13 cellular contexts compared by ENCODE assay signal in the genomic region with DNA sequence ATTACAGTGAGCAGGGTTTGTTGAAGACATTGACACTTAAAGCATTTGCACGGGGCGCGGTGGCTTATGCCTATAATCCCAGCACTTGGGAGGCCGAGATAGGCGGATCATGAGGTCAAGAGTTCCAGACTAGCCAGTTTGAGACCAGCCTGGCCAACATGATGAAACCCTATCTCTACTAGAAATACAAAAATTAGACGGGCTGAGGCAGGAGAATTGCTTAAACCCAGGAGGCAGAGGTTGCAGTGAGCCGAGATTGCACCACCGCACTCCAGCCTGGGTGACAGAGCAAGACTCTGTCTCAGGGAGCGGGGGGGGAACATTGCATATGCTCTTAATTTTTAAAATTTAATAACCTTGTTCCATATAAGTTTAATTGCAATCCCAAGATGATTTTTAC. TPM values are rescaled to one million over a fixed set of nuclear protein-coding genes. Genes with fewer than 3 reads are reported as not detected.
A peak's percentile ranks its signal among the peaks of the same experiment; 100 is the strongest.
DNase-seq lines count a peak whose midpoint lies in the region; ATAC-seq and TF ChIP-seq lines count a peak whose summit lies in the region.
"Had no signal": no experiment of that assay in that cellular context is flagged by ENCODE, and none has a peak within 500 bp of the region (broad histone marks: within the 10 kb centered on the region; RNA-seq: fewer than 3 reads in every experiment).

No MANE protein-coding gene starts in this region.

- no peak overlapping the region for H3K9ac ChIP-seq in PC-3 (ENCODE audit: low read length)
- H3K9ac ChIP-seq: KMS-11 had no signal

- H3K4me1 Mint-ChIP-seq in naive thymus-derived CD4-positive, alpha-beta T cell: peaks cover 55 to 99% (median 90%) of the 10 kb centered on the region in 7 donors

- H2AFZ ChIP-seq in PC-3 (ENCODE audit: low read length): no peak overlapping the region

- H3K4me3 Mint-ChIP-seq in naive thymus-derived CD4-positive, alpha-beta T cell: peak overlapping the region in 9 of 10 donors; percentile 29 to 75 (median 70)
- H3K4me3 Mint-ChIP-seq: dendritic cell treated with granulocyte-macrophage colony-stimulating factor and Interleukin-4, amounts not matched to agents 40 ng/mL and 50 ng/mL, for 4 days; natural killer cell treated with Interleukin-12 subunit alpha and Interleukin-12 subunit beta and Interleukin-15 and Interleukin-18, amount 100 ng/mL, for 72 hours had no signal

- CTCF ChIA-PET in naive thymus-derived CD4-positive, alpha-beta T cell (lab: Charles Lee): no interaction called here
- CTCF ChIA-PET in PC-3 (lab: Charles Lee): no interaction called here

- intact Hi-C loops in esophagus squamous epithelium (cut with DNase I): no loop called here
- intact Hi-C loops in naive thymus-derived CD4-positive, alpha-beta T cell (cut with micrococcal nuclease): loop anchor here (1.0 to 5.0 kb wide), 2 partner anchors 10 to 373 kb away; no protein-coding TSS in a partner anchor
- intact Hi-C loops in PC-3 (cut with micrococcal nuclease): no loop called here

- ATAC-seq in naive thymus-derived CD4-positive, alpha-beta T cell: peak; percentile 33
- no peak for ATAC-seq in PC-3
- ATAC-seq in GM19324 (IDR thresholded peaks at IDR 0.05; ENCODE audit: low FRiP score, unreplicated experiment): no peak
- ATAC-seq: natural killer cell treated with Interleukin-12 subunit alpha and Interleukin-12 subunit beta and Interleukin-15 and Interleukin-18, amount 100 ng/mL, for 72 hours had no signal

- DNase-seq in CD1c-positive myeloid dendritic cell (ENCODE audit: extremely low spot score): peak; percentile 35
- DNase-seq in NB4 (ENCODE audit: low read depth): peak; percentile 63
- DNase-seq in esophagus squamous epithelium (lab: John Stamatoyannopoulos, UW): no peak
- DNase-seq in naive thymus-derived CD4-positive, alpha-beta T cell: no peak
- DNase-seq in C1 segment of cervical spinal cord (lab: John Stamatoyannopoulos, UW): no peak
- DNase-seq in DMS79 treated with DMSO at 0.1 percent for 48 hours (lab: John Stamatoyannopoulos, UW): no peak
- no peak for DNase-seq in PC-3
- DNase-seq: DMS 273 treated with DMSO at 0.1 percent for 48 hours had no signal

- H3K27ac Mint-ChIP-seq in naive thymus-derived CD4-positive, alpha-beta T cell: peak overlapping the region in 8 of 9 donors; percentile 7 to 76 (median 44)
- H3K27ac Mint-ChIP-seq: activated T-helper 2 cell treated with anti-CD3 and anti-CD28 coated beads, Interferon-gamma antibody, Interleukin-2, Interleukin-4, amounts not matched to agents 10 μg/mL and 5 μg/mL and 100 μg/mL, durations not matched to agents 14 hours and 24 hours and 36 hours; dendritic cell treated with granulocyte-macrophage colony-stimulating factor and Interleukin-4, amounts not matched to agents 40 ng/mL and 50 ng/mL, for 4 days; natural killer cell treated with Interleukin-12 subunit alpha and Interleukin-12 subunit beta and Interleukin-15 and Interleukin-18, amount 100 ng/mL, for 72 hours had no signal

- TF ChIP-seq CTCF in NB4 (IDR thresholded peaks at IDR 0.05; ENCODE audit: low read depth, low read length) (no peak), esophagus squamous epithelium (IDR thresholded peaks at IDR 0.05) (no peak), PC-3 (conservative IDR thresholded peaks at IDR 0.05; ENCODE audit: low read depth, low read length) (no peak)

- peaks cover 20 to 90% (median 36%) of the 10 kb centered on the region in 3 donors for H3K4me1 ChIP-seq in esophagus squamous epithelium
- peaks cover 21 to 32% of the 10 kb centered on the region in 2 donors for H3K4me1 ChIP-seq in naive thymus-derived CD4-positive, alpha-beta T cell (ENCODE audit: control insufficient read depth in 2 of 2, insufficient read depth in 2 of 2, low read length in 2 of 2)
- peaks cover 22% of the 10 kb centered on the region for H3K4me1 ChIP-seq in PC-3 (ENCODE audit: insufficient read depth, low read length)

- H3K9me2 ChIP-seq in PC-3 (replicated peaks; ENCODE audit: low read length): no peaks in the 10 kb centered on the region

- no peaks in the 10 kb centered on the region for H3K27me3 Mint-ChIP-seq in naive thymus-derived CD4-positive, alpha-beta T cell
- H3K27me3 Mint-ChIP-seq: dendritic cell treated with granulocyte-macrophage colony-stimulating factor and Interleukin-4, amounts not matched to agents 40 ng/mL and 50 ng/mL, for 4 days; natural killer cell treated with Interleukin-12 subunit alpha and Interleukin-12 subunit beta and Interleukin-15 and Interleukin-18, amount 100 ng/mL, for 72 hours had no signal

- peaks cover 0 to 15% (median 0%) of the 10 kb centered on the region in 5 donors for H3K36me3 Mint-ChIP-seq in naive thymus-derived CD4-positive, alpha-beta T cell
- H3K36me3 Mint-ChIP-seq: natural killer cell treated with Interleukin-12 subunit alpha and Interleukin-12 subunit beta and Interleukin-15 and Interleukin-18, amount 100 ng/mL, for 72 hours had no signal

- peaks cover 0 to 6% (median 0%) of the 10 kb centered on the region in 3 donors for H3K36me3 ChIP-seq in esophagus squamous epithelium
- H3K36me3 ChIP-seq in naive thymus-derived CD4-positive, alpha-beta T cell (ENCODE audit: control insufficient read depth in 2 of 3, insufficient read depth in 3 of 3, low read length in 3 of 3): no peaks in the 10 kb centered on the region
- H3K36me3 ChIP-seq in PC-3 (ENCODE audit: low read depth, low read length): 0 out of 2 replicates have a peak, but pooled peaks cover 5% of the 10 kb centered on the region

- no peaks in the 10 kb centered on the region for H3K9me3 Mint-ChIP-seq in naive thymus-derived CD4-positive, alpha-beta T cell
- H3K9me3 Mint-ChIP-seq: activated T-helper 2 cell treated with anti-CD3 and anti-CD28 coated beads, Interferon-gamma antibody, Interleukin-2, Interleukin-4, amounts not matched to agents 10 μg/mL and 5 μg/mL and 100 μg/mL, durations not matched to agents 14 hours and 24 hours and 36 hours; dendritic cell treated with granulocyte-macrophage colony-stimulating factor and Interleukin-4, amounts not matched to agents 40 ng/mL and 50 ng/mL, for 4 days; natural killer cell treated with Interleukin-12 subunit alpha and Interleukin-12 subunit beta and Interleukin-15 and Interleukin-18, amount 100 ng/mL, for 72 hours had no signal

- no peak overlapping the region for H3K4me2 ChIP-seq in PC-3 (ENCODE audit: low read length)
- H3K4me2 ChIP-seq: KMS-11 had no signal

- H4K20me1 ChIP-seq in PC-3 (ENCODE audit: low read length): peaks cover 56% of the 10 kb centered on the region

- H3K9me3 ChIP-seq in esophagus squamous epithelium: no peaks in the 10 kb centered on the region
- H3K9me3 ChIP-seq in naive thymus-derived CD4-positive, alpha-beta T cell (ENCODE audit: control insufficient read depth in 2 of 3, low read length in 3 of 3): no peaks in the 10 kb centered on the region
- no peaks in the 10 kb centered on the region for H3K9me3 ChIP-seq in PC-3 (ENCODE audit: low read length)

- peak overlapping the region in 3 of 4 donors; percentile 14 to 49 (median 19) for H3K27ac ChIP-seq in esophagus squamous epithelium
- peak overlapping the region; percentile 12 for H3K27ac ChIP-seq in naive thymus-derived CD4-positive, alpha-beta T cell (ENCODE audit: low read depth, low read length)
- no peak overlapping the region for H3K27ac ChIP-seq in PC-3 (ENCODE audit: low read length)
- H3K27ac ChIP-seq: KMS-11 had no signal

- H3K79me2 ChIP-seq in PC-3 (ENCODE audit: low read length): peaks cover 100% of the 10 kb centered on the region

- BruUV-seq in PC-3 (replicated peaks; lab: Mats Ljungman, UMichigan): no TSS peak

- 51 to 63% methylated on average over 9 of the region's 9 CpGs for WGBS in esophagus squamous epithelium, 2 donors

- no peaks in the 10 kb centered on the region for H3K27me3 ChIP-seq in esophagus squamous epithelium
- H3K27me3 ChIP-seq in naive thymus-derived CD4-positive, alpha-beta T cell (ENCODE audit: control insufficient read depth in 2 of 2, insufficient read depth in 2 of 2, low read length in 2 of 2): no peaks in the 10 kb centered on the region
- no peaks in the 10 kb centered on the region for H3K27me3 ChIP-seq in PC-3 (ENCODE audit: low read length)

- POLR2A ChIA-PET in naive thymus-derived CD4-positive, alpha-beta T cell (lab: Charles Lee): interaction anchor here (2.4 kb wide), 1 partner anchor 11 kb away, joined by 23 read pairs; the partner anchor contains the start of gene STT3B
- POLR2A ChIA-PET in PC-3 (lab: Charles Lee; ENCODE audit: unreplicated experiment): interaction anchor here (1.2 kb wide), 1 partner anchor 12 kb away, joined by 3 read pairs; the partner anchor contains the start of gene STT3B

- no peak overlapping the region for H3K4me3 ChIP-seq in NB4 (ENCODE audit: low read depth, low read length)
- no peak overlapping the region for H3K4me3 ChIP-seq in esophagus squamous epithelium
- no peak overlapping the region for H3K4me3 ChIP-seq in naive thymus-derived CD4-positive, alpha-beta T cell (ENCODE audit: low read length)
- H3K4me3 ChIP-seq in PC-3 (ENCODE audit: low read length): no peak overlapping the region

- TF ChIP-seq POLR2A in NB4 (IDR thresholded peaks at IDR 0.05; ENCODE audit: extremely low read depth, insufficient read length) (no peak), esophagus squamous epithelium (IDR thresholded peaks at IDR 0.05) (no peak)

- no peaks in the 10 kb centered on the region for H3F3A ChIP-seq in PC-3 (ENCODE audit: low read length, unreplicated experiment)

RNA-seq across cellular contexts. Expression of gene STT3B, which starts 11.9 kb away (rescaled TPM):
- total RNA-seq in esophagus squamous epithelium: 100 to 1,000 TPM in 2 of 4 donors, 10 to 100 TPM in 2; 82.1 to 123 (median 93.5) TPM
- 100 to 1,000 TPM; 115 to 149 (median 131) TPM for total RNA-seq in naive thymus-derived CD4-positive, alpha-beta T cell
- polyA plus RNA-seq in naive thymus-derived CD4-positive, alpha-beta T cell: 100 to 1,000 TPM; 109 to 140 TPM
- total RNA-seq in PC-3 (2014; rRNA removed): 149 and 153 TPM in 2 replicates

Comparison
In these comparisons a context has a peak if more than half of its experiments do, and no peak if none do; other contexts are left out.
1. DNase-seq: peak in CD1c-positive myeloid dendritic cell (single experiment) and NB4 (single experiment); none in esophagus squamous epithelium (single experiment), naive thymus-derived CD4-positive, alpha-beta T cell (0 of 9), C1 segment of cervical spinal cord (0 of 14), DMS79 treated with DMSO at 0.1 percent for 48 hours (single experiment) and PC-3 (single experiment).
2. intact Hi-C loops: an anchor here in naive thymus-derived CD4-positive, alpha-beta T cell (1.0 to 5.0 kb wide); none called in esophagus squamous epithelium and PC-3.